ENCODE assay signal across 1 cellular context in the genomic region with DNA sequence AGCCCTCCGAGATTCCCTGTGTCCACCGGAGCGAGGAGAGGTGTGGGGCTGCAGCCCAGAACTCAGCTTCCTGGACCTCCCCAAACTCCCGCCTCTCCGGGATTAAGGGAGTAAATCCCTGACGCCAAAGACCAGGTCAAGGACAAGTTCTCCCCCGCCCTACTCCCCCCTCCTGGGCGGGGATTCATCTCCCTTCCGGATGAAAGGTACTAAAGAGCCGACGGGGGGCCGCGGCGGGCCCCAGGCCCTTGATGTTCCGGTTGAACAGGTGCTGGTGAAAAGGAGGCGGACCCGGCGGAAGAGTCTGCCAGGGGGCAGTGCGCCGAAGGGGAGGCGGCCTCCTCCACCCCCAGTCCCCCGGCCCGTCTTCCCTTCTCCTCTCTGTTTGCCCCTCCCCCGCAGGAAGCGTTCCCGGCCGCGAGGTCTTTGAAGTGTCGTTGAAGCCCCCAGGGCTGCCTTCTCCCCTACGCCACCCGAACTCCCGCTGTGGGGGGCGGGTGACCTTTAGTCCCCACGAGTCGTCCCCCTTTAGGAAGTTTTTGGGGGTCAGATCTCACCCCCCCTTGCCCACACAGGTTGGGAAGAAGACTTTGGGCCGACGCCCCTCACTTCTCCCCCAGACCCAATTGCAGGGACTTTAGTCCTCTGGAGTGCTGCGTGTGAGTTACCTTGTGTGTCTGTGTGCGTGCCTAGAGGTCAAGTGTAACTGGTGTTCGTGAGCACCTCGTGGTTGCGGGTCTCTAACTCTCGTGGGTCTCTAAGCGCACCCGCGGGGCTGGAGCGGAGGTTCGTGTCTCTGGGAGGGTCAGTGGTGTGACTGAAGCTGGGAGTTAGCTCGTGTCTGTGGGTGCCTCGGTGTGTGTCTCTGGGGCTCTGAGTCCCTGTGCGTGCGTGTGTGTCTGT.
TF ChIP-seq lines count a peak whose summit lies in the region.

No MANE protein-coding gene starts in this region.

TF ChIP-seq in K562, 482 proteins besides CTCF, POLR2A, EP300 and RAD21 (continues in another document):
- TF ChIP-seq ARID1B (IDR thresholded peaks at IDR 0.05) (peak; percentile 14; the same call in 1 of the 2 replicates), THRAP3 (IDR thresholded peaks at IDR 0.05; ENCODE audit: borderline replicate concordance) (no peak), NEUROD1 (IDR thresholded peaks at IDR 0.05; ENCODE audit: borderline replicate concordance, low read depth, low read length, partially characterized antibody) (peak; percentile 48), KDM1A (IDR thresholded peaks at IDR 0.05) (peak; percentile 81 to 91), ZEB2 (IDR thresholded peaks at IDR 0.05) (0 out of 2 replicates have a peak, but pooled peaks have one; percentile 44), GABPB2 (CRISPR knock-in tag; conservative IDR thresholded peaks at IDR 0.05) (no peak), HNRNPLL (IDR thresholded peaks at IDR 0.05; ENCODE audit: low read depth, low read length, poor library complexity, severe bottlenecking) (peak; percentile 30), TRIM24 (IDR thresholded peaks at IDR 0.05) (no peak), SAP30 (IDR thresholded peaks at IDR 0.05; ENCODE audit: borderline replicate concordance, insufficient read depth, low read depth, low read length, poor library complexity, severe bottlenecking) (peak; percentile 40), GTF2E2 (tag; IDR thresholded peaks at IDR 0.05) (peak; percentile 55; the same call in 1 of the 2 replicates), ZNF324 (CRISPR knock-in tag; IDR thresholded peaks at IDR 0.05) (no peak), POLR2B (IDR thresholded peaks at IDR 0.05; ENCODE audit: low read depth, partially characterized antibody) (peak; percentile 13), SAFB (IDR thresholded peaks at IDR 0.05; ENCODE audit: borderline replicate concordance, low read depth, low read length) (peak; percentile 66; the same call in 1 of the 2 replicates), KDM5B (IDR thresholded peaks at IDR 0.05; ENCODE audit: insufficient replicate concordance, low read depth, low read length) (no peak), ZNF280B (CRISPR knock-in tag; IDR thresholded peaks at IDR 0.05) (no peak), MAFF (IDR thresholded peaks at IDR 0.05; ENCODE audit: low read length) (no peak), NFE2L1 (tag; IDR thresholded peaks at IDR 0.05; ENCODE audit: borderline replicate concordance, low read depth) (no peak), CC2D1A (IDR thresholded peaks at IDR 0.05) (peak; percentile 50; the same call in 1 of the 2 replicates), PHF21A (IDR thresholded peaks at IDR 0.05; ENCODE audit: borderline replicate concordance, low read depth) (peak; percentile 40; the same call in 1 of the 2 replicates), CBX3 (IDR thresholded peaks at IDR 0.05; ENCODE audit: borderline replicate concordance in 1 of 2, low read length in 2 of 2) (0 out of 3 replicates have a peak, but pooled peaks of 1 of the 2 experiments have one; percentile 37), MAZ (CRISPR knock-in tag; conservative IDR thresholded peaks at IDR 0.05 in 1 of 2, IDR thresholded peaks at IDR 0.05 in 1 of 2) (peak; percentile 65 to 85), MTA1 (IDR thresholded peaks at IDR 0.05; ENCODE audit: borderline replicate concordance) (0 out of 2 replicates have a peak, but pooled peaks have one; percentile 21), MNT (conservative IDR thresholded peaks at IDR 0.05) (peak in 1 of 2 experiments; percentile 18; a peak in 3 of 4 replicates), HNRNPL (IDR thresholded peaks at IDR 0.05; ENCODE audit: low read depth, low read length) (0 out of 2 replicates have a peak, but pooled peaks have one; percentile 50), ZNF408 (CRISPR knock-in tag; IDR thresholded peaks at IDR 0.05; ENCODE audit: low read depth) (no peak), TBL1XR1 (IDR thresholded peaks at IDR 0.05; ENCODE audit: low read length in 2 of 2) (peak in 1 of 2 experiments; percentile 7; a peak in 2 of 4 replicates), ESRRA (IDR thresholded peaks at IDR 0.05; ENCODE audit: borderline replicate concordance, low read depth) (peak; percentile 95), KLF16 (IDR thresholded peaks at IDR 0.05) (peak; percentile 63; the same call in 1 of the 2 replicates), TCF7L2 (IDR thresholded peaks at IDR 0.05; ENCODE audit: low read depth, low read length) (peak; percentile 57; the same call in 1 of the 2 replicates), ZKSCAN8 (CRISPR knock-in tag; IDR thresholded peaks at IDR 0.05) (peak; percentile 30; the same call in 1 of the 2 replicates), RB1 (IDR thresholded peaks at IDR 0.05; ENCODE audit: low read depth) (0 out of 2 replicates have a peak, but pooled peaks have one; percentile 11), ELK1 (CRISPR knock-in tag; IDR thresholded peaks at IDR 0.05) (no peak), ETV6 (IDR thresholded peaks at IDR 0.05; ENCODE audit: borderline replicate concordance in 1 of 2, low read depth in 2 of 2, low read length in 1 of 2) (peak in 1 of 2 experiments; percentile 40; a peak in 1 of 4 replicates), ETV6 (CRISPR knock-in tag; IDR thresholded peaks at IDR 0.05; ENCODE audit: borderline replicate concordance) (0 out of 2 replicates have a peak, but pooled peaks have one; percentile 56), ASH1L (IDR thresholded peaks at IDR 0.05; ENCODE audit: borderline replicate concordance, low read depth, partially characterized antibody) (no peak), PHB2 (IDR thresholded peaks at IDR 0.05; ENCODE audit: low read depth) (0 out of 2 replicates have a peak, but pooled peaks have one; percentile 15), POLR2G (IDR thresholded peaks at IDR 0.05; ENCODE audit: low read depth, low read length) (peak; percentile 79)
- TF ChIP-seq, protein P1, sequence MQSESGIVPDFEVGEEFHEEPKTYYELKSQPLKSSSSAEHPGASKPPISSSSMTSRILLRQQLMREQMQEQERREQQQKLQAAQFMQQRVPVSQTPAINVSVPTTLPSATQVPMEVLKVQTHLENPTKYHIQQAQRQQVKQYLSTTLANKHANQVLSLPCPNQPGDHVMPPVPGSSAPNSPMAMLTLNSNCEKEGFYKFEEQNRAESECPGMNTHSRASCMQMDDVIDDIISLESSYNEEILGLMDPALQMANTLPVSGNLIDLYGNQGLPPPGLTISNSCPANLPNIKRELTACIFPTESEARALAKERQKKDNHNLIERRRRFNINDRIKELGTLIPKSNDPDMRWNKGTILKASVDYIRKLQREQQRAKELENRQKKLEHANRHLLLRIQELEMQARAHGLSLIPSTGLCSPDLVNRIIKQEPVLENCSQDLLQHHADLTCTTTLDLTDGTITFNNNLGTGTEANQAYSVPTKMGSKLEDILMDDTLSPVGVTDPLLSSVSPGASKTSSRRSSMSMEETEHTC (IDR thresholded peaks at IDR 0.05) = no peak
- TF ChIP-seq, protein P2, sequence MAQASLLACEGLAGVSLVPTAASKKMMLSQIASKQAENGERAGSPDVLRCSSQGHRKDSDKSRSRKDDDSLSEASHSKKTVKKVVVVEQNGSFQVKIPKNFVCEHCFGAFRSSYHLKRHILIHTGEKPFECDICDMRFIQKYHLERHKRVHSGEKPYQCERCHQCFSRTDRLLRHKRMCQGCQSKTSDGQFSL (CRISPR knock-in tag; IDR thresholded peaks at IDR 0.05) = peak; percentile 72
- TF ChIP-seq, protein P2 (tag; IDR thresholded peaks at IDR 0.05) = peak in 1 of 2 experiments; percentile 74; a peak in 2 of 4 replicates
- TF ChIP-seq, protein P3, sequence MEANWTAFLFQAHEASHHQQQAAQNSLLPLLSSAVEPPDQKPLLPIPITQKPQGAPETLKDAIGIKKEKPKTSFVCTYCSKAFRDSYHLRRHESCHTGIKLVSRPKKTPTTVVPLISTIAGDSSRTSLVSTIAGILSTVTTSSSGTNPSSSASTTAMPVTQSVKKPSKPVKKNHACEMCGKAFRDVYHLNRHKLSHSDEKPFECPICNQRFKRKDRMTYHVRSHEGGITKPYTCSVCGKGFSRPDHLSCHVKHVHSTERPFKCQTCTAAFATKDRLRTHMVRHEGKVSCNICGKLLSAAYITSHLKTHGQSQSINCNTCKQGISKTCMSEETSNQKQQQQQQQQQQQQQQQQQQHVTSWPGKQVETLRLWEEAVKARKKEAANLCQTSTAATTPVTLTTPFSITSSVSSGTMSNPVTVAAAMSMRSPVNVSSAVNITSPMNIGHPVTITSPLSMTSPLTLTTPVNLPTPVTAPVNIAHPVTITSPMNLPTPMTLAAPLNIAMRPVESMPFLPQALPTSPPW (CRISPR knock-in tag; IDR thresholded peaks at IDR 0.05) = peak; percentile 98
- TF ChIP-seq, protein P4, sequence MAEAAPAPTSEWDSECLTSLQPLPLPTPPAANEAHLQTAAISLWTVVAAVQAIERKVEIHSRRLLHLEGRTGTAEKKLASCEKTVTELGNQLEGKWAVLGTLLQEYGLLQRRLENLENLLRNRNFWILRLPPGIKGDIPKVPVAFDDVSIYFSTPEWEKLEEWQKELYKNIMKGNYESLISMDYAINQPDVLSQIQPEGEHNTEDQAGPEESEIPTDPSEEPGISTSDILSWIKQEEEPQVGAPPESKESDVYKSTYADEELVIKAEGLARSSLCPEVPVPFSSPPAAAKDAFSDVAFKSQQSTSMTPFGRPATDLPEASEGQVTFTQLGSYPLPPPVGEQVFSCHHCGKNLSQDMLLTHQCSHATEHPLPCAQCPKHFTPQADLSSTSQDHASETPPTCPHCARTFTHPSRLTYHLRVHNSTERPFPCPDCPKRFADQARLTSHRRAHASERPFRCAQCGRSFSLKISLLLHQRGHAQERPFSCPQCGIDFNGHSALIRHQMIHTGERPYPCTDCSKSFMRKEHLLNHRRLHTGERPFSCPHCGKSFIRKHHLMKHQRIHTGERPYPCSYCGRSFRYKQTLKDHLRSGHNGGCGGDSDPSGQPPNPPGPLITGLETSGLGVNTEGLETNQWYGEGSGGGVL (CRISPR knock-in tag; IDR thresholded peaks at IDR 0.05) = no peak
- TF ChIP-seq, protein P5, sequence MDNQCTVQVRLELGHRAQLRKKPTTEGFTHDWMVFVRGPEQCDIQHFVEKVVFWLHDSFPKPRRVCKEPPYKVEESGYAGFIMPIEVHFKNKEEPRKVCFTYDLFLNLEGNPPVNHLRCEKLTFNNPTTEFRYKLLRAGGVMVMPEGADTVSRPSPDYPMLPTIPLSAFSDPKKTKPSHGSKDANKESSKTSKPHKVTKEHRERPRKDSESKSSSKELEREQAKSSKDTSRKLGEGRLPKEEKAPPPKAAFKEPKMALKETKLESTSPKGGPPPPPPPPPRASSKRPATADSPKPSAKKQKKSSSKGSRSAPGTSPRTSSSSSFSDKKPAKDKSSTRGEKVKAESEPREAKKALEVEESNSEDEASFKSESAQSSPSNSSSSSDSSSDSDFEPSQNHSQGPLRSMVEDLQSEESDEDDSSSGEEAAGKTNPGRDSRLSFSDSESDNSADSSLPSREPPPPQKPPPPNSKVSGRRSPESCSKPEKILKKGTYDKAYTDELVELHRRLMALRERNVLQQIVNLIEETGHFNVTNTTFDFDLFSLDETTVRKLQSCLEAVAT (IDR thresholded peaks at IDR 0.05) = 0 out of 4 replicates have a peak, but pooled peaks of 1 of the 2 experiments have one; percentile 9
